1 cellular context compared by ENCODE assay signal in genomic region chr19:45681391-45682015, GRCh38.
TF ChIP-seq lines count a peak whose summit lies in the region.

No MANE protein-coding gene starts in this region.

TF ChIP-seq in HEK293, 187 proteins besides CTCF, POLR2A, EP300 and RAD21 (continued from another document and continues in another):
- TF ChIP-seq ZNF146 (tag by site-specific recombination; IDR thresholded peaks at IDR 0.05) (no peak), ZNF501 (tag by site-specific recombination; IDR thresholded peaks at IDR 0.05) (0 out of 2 replicates have a peak, but pooled peaks have one; percentile 45), ZNF292 (tag by site-specific recombination; IDR thresholded peaks at IDR 0.05; ENCODE audit: borderline replicate concordance, low read depth) (no peak), SP7 (tag by site-specific recombination; IDR thresholded peaks at IDR 0.05) (peak; percentile 59; the same call in 1 of the 2 replicates), ZNF433 (tag by site-specific recombination; IDR thresholded peaks at IDR 0.05; ENCODE audit: low read depth) (no peak), ZNF335 (tag by site-specific recombination; conservative IDR thresholded peaks at IDR 0.05) (peak; percentile 76), ZNF341 (tag by site-specific recombination; IDR thresholded peaks at IDR 0.05; ENCODE audit: low read depth) (peak; percentile 75), ZNF37A (tag by site-specific recombination; IDR thresholded peaks at IDR 0.05) (no peak), ZFP37 (tag by site-specific recombination; IDR thresholded peaks at IDR 0.05) (0 out of 2 replicates have a peak, but pooled peaks have one; percentile 33), ZNF391 (tag by site-specific recombination; IDR thresholded peaks at IDR 0.05; ENCODE audit: borderline replicate concordance, low read depth) (0 out of 2 replicates have a peak, but pooled peaks have one; percentile 13), ZNF24 (tag by site-specific recombination; IDR thresholded peaks at IDR 0.05) (peak; percentile 38; the same call in 1 of the 2 replicates), ZNF558 (tag by site-specific recombination; IDR thresholded peaks at IDR 0.05) (no peak), ZBTB8A (tag by site-specific recombination; IDR thresholded peaks at IDR 0.05) (0 out of 2 replicates have a peak, but pooled peaks have one; percentile 12), OSR2 (tag by site-specific recombination; IDR thresholded peaks at IDR 0.05) (peak; percentile 52), ZNF148 (tag by site-specific recombination; IDR thresholded peaks at IDR 0.05; ENCODE audit: borderline replicate concordance) (no peak), ZNF76 (tag by site-specific recombination; IDR thresholded peaks at IDR 0.05; ENCODE audit: borderline replicate concordance, low read depth) (no peak), ZSCAN30 (tag by site-specific recombination; IDR thresholded peaks at IDR 0.05) (peak; percentile 93), ZNF660 (tag by site-specific recombination; IDR thresholded peaks at IDR 0.05) (peak; percentile 78), ZNF16 (tag by site-specific recombination; IDR thresholded peaks at IDR 0.05; ENCODE audit: low read depth) (no peak), ZNF692 (tag by site-specific recombination; IDR thresholded peaks at IDR 0.05) (peak; percentile 77; the same call in 1 of the 2 replicates), ZNF510 (tag by site-specific recombination; IDR thresholded peaks at IDR 0.05; ENCODE audit: insufficient replicate concordance) (no peak), ZNF138 (tag by site-specific recombination; IDR thresholded peaks at IDR 0.05; ENCODE audit: borderline replicate concordance) (no peak), ZBTB17 (tag by site-specific recombination; IDR thresholded peaks at IDR 0.05) (peak; percentile 78), KLF1 (tag by site-specific recombination; IDR thresholded peaks at IDR 0.05) (peak; percentile 50; the same call in 1 of the 2 replicates), HIC1 (tag by site-specific recombination; IDR thresholded peaks at IDR 0.05) (peak; percentile 55; the same call in 1 of the 2 replicates), ZNF280D (tag by site-specific recombination; IDR thresholded peaks at IDR 0.05) (peak; percentile 74; the same call in 1 of the 2 replicates), GLIS1 (tag by site-specific recombination; IDR thresholded peaks at IDR 0.05) (peak; percentile 70), ZBTB20 (tag by site-specific recombination; IDR thresholded peaks at IDR 0.05) (peak; percentile 80), ZFP69B (tag by site-specific recombination; IDR thresholded peaks at IDR 0.05) (0 out of 2 replicates have a peak, but pooled peaks have one; percentile 21), INSM2 (tag by site-specific recombination; IDR thresholded peaks at IDR 0.05) (no peak), HOXD13 (CRISPR knock-in tag; IDR thresholded peaks at IDR 0.05; ENCODE audit: borderline replicate concordance) (no peak), KLF8 (tag by site-specific recombination; IDR thresholded peaks at IDR 0.05) (peak; percentile 70; the same call in 1 of the 2 replicates)
- TF ChIP-seq, protein P1, sequence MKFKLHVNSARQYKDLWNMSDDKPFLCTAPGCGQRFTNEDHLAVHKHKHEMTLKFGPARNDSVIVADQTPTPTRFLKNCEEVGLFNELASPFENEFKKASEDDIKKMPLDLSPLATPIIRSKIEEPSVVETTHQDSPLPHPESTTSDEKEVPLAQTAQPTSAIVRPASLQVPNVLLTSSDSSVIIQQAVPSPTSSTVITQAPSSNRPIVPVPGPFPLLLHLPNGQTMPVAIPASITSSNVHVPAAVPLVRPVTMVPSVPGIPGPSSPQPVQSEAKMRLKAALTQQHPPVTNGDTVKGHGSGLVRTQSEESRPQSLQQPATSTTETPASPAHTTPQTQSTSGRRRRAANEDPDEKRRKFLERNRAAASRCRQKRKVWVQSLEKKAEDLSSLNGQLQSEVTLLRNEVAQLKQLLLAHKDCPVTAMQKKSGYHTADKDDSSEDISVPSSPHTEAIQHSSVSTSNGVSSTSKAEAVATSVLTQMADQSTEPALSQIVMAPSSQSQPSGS (tag by site-specific recombination; IDR thresholded peaks at IDR 0.05; ENCODE audit: low read depth): no peak
- TF ChIP-seq, protein P2, sequence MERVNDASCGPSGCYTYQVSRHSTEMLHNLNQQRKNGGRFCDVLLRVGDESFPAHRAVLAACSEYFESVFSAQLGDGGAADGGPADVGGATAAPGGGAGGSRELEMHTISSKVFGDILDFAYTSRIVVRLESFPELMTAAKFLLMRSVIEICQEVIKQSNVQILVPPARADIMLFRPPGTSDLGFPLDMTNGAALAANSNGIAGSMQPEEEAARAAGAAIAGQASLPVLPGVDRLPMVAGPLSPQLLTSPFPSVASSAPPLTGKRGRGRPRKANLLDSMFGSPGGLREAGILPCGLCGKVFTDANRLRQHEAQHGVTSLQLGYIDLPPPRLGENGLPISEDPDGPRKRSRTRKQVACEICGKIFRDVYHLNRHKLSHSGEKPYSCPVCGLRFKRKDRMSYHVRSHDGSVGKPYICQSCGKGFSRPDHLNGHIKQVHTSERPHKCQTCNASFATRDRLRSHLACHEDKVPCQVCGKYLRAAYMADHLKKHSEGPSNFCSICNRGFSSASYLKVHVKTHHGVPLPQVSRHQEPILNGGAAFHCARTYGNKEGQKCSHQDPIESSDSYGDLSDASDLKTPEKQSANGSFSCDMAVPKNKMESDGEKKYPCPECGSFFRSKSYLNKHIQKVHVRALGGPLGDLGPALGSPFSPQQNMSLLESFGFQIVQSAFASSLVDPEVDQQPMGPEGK (tag by site-specific recombination; IDR thresholded peaks at IDR 0.05): peak; percentile 82
- TF ChIP-seq, protein P3, sequence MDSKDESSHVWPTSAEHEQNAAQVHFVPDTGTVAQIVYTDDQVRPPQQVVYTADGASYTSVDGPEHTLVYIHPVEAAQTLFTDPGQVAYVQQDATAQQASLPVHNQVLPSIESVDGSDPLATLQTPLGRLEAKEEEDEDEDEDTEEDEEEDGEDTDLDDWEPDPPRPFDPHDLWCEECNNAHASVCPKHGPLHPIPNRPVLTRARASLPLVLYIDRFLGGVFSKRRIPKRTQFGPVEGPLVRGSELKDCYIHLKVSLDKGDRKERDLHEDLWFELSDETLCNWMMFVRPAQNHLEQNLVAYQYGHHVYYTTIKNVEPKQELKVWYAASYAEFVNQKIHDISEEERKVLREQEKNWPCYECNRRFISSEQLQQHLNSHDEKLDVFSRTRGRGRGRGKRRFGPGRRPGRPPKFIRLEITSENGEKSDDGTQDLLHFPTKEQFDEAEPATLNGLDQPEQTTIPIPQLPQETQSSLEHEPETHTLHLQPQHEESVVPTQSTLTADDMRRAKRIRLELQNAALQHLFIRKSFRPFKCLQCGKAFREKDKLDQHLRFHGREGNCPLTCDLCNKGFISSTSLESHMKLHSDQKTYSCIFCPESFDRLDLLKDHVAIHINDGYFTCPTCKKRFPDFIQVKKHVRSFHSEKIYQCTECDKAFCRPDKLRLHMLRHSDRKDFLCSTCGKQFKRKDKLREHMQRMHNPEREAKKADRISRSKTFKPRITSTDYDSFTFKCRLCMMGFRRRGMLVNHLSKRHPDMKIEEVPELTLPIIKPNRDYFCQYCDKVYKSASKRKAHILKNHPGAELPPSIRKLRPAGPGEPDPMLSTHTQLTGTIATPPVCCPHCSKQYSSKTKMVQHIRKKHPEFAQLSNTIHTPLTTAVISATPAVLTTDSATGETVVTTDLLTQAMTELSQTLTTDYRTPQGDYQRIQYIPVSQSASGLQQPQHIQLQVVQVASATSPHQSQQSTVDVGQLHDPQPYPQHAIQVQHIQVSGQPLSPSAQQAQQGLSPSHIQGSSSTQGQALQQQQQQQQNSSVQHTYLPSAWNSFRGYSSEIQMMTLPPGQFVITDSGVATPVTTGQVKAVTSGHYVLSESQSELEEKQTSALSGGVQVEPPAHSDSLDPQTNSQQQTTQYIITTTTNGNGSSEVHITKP (tag by site-specific recombination; IDR thresholded peaks at IDR 0.05): peak; percentile 44; the same call in 1 of the 2 replicates
- TF ChIP-seq, protein P4, sequence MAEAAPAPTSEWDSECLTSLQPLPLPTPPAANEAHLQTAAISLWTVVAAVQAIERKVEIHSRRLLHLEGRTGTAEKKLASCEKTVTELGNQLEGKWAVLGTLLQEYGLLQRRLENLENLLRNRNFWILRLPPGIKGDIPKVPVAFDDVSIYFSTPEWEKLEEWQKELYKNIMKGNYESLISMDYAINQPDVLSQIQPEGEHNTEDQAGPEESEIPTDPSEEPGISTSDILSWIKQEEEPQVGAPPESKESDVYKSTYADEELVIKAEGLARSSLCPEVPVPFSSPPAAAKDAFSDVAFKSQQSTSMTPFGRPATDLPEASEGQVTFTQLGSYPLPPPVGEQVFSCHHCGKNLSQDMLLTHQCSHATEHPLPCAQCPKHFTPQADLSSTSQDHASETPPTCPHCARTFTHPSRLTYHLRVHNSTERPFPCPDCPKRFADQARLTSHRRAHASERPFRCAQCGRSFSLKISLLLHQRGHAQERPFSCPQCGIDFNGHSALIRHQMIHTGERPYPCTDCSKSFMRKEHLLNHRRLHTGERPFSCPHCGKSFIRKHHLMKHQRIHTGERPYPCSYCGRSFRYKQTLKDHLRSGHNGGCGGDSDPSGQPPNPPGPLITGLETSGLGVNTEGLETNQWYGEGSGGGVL (tag by site-specific recombination; IDR thresholded peaks at IDR 0.05): peak; percentile 69
